17 cellular contexts compared by ENCODE assay signal in the genomic region with DNA sequence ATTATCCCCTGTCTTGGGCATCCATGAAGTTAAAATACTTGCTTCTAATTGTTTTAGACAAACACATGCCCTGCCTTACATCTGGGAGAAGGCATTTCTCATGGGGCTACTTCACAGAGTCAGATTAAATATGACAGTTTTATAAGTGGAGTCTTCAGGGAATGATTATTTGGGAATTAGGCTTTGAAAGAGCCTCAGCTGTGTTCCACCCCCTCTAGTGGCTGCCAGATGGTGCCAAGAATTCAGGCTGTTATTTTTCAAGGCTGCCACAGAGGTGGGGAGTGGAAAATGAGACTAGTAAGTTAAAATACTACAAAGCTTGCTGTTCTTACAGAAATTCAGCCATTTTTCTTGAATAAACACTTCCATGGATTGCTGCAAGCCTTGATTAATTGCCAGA. TPM values are rescaled to one million over a fixed set of nuclear protein-coding genes. Genes with fewer than 3 reads are reported as not detected.
DNase-seq lines count a peak whose midpoint lies in the region; ATAC-seq and TF ChIP-seq lines count a peak whose summit lies in the region.
"Had no signal": no experiment of that assay in that cellular context is flagged by ENCODE, and none has a peak within 500 bp of the region (broad histone marks: within the 10 kb centered on the region; RNA-seq: fewer than 3 reads in every experiment).

No MANE protein-coding gene starts in this region.

- H3K27me3 ChIP-seq in BJ (ENCODE audit: control insufficient read depth, insufficient read depth, low read length) = no peaks in the 10 kb centered on the region
- H3K27me3 ChIP-seq: stomach had no signal

- H3K9me3 Mint-ChIP-seq in memory B cell = peaks cover 2% of the 10 kb centered on the region

- peaks cover 35% of the 10 kb centered on the region for H3K36me3 Mint-ChIP-seq in memory B cell

- H3K4me1 Mint-ChIP-seq in memory B cell = no peaks in the 10 kb centered on the region
- H3K4me1 Mint-ChIP-seq: mesothelial cell of epicardium had no signal

- peak; percentile 49 for TF ChIP-seq CTCF in BJ (IDR thresholded peaks at IDR 0.05; ENCODE audit: insufficient read depth, low read depth, low read length)
- peak; percentile 37 for TF ChIP-seq CTCF in HFF-Myc (IDR thresholded peaks at IDR 0.05; ENCODE audit: low read depth, low read length, missing control alignments)

- no peak overlapping the region for H3K4me3 ChIP-seq in BJ (ENCODE audit: low read depth, low read length)
- H3K4me3 ChIP-seq in HFF-Myc (replicated peaks; ENCODE audit: low read depth, low read length) = no peak overlapping the region
- H3K4me3 ChIP-seq: GM12878, stomach had no signal

- no peaks in the 10 kb centered on the region for H3K27me3 Mint-ChIP-seq in memory B cell

- POLR2A ChIA-PET in BJ (lab: Charles Lee) = no interaction called here

- CTCF ChIA-PET in BJ (lab: Yijun Ruan, JAX) = interaction anchor here (1.2 to 1.5 kb wide), 2 partner anchors 10 to 242 kb away, joined by 4 to 5 read pairs; no protein-coding TSS in a partner anchor

- no peak overlapping the region for H3K4me3 Mint-ChIP-seq in memory B cell
- H3K4me3 Mint-ChIP-seq: mesothelial cell of epicardium, WTC11 had no signal

- no peaks in the 10 kb centered on the region for H3K36me3 ChIP-seq in BJ (ENCODE audit: control insufficient read depth, insufficient read depth, low read length)

- ATAC-seq in memory B cell (ENCODE audit: low read depth) (no peak), HG03442 (IDR thresholded peaks at IDR 0.05; ENCODE audit: unreplicated experiment) (no peak), GM19463 (IDR thresholded peaks at IDR 0.05; ENCODE audit: unreplicated experiment) (no peak)
- ATAC-seq: GM12878, WTC11 had no signal

- no peak for DNase-seq in BJ (ENCODE audit: low read depth)
- peak; percentile 2 for DNase-seq in HFF-Myc (ENCODE audit: extremely low read depth, low read depth)
- peak; percentile 21 for DNase-seq in amniotic epithelial cell (ENCODE audit: low read depth)
- no peak for DNase-seq in memory B cell (ENCODE audit: low spot score in 2 of 2)
- no peak for DNase-seq in occipital lobe (lab: John Stamatoyannopoulos, UW)
- DNase-seq in activated naive CD4-positive, alpha-beta T cell treated with Interleukin-2 at 50 U/mL for 16 hours = no peak
- DNase-seq: amniotic stem cell; effector CD8-positive, alpha-beta T cell; hippocampal formation; NCI-H446 treated with DMSO at 0.1 percent for 48 hours; SHP77; stomach had no signal

- H3K27ac Mint-ChIP-seq in memory B cell = peak overlapping the region; percentile 86
- H3K27ac Mint-ChIP-seq: mesothelial cell of epicardium, WTC11 had no signal

RNA-seq across cellular contexts. Expression of a gene that starts 45.8 kb away (rescaled TPM):
- polyA plus RNA-seq in BJ (2011; rRNA removed) = 0.59 and 0.87 TPM in 2 replicates
- polyA minus RNA-seq in BJ (2011; rRNA and poly(A)+ RNA removed) = 1.1 and 1.6 TPM in 2 replicates
- total RNA-seq in occipital lobe = 1.1 TPM

Comparison
In these comparisons a context has a peak if more than half of its experiments do, and no peak if none do; other contexts are left out.
1. DNase-seq: peak in HFF-Myc (single experiment) and amniotic epithelial cell (single experiment); none in BJ (single experiment), memory B cell (0 of 2), occipital lobe (single experiment) and activated naive CD4-positive, alpha-beta T cell treated with Interleukin-2 at 50 U/mL for 16 hours (single experiment).